ENCODE assay signal across 10 cellular contexts in the genomic region with DNA sequence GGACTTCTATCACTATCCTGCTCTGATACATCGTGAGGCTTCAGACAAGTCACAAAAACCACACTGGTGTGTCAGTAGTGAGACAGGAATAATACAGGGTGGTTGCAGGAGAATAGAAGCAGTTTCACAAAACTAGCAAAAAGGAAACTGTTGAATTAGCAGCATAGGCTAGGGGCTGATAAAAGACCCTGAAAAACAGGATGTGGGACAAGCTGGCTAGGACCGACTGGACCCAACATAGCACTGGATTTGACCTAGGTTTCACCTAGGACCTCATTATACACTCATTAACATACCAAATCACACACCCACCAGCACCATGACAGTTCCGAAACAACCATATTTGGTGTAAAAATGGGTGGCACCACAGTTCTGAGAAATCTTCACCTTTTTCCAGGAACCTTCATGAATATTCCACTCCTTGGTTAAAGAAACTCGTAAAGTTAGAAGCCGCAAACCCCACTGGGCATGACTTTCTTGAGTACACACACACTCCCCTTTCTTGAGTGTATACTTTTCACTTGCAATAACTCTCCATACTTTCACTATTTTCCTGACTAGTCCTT.
DNase-seq lines count a peak whose midpoint lies in the region; ATAC-seq and TF ChIP-seq lines count a peak whose summit lies in the region.
"Had no signal": no experiment of that assay in that cellular context is flagged by ENCODE, and none has a peak within 500 bp of the region (broad histone marks: within the 10 kb centered on the region; RNA-seq: fewer than 3 reads in every experiment).

No MANE protein-coding gene starts in this region.

- CTCF ChIA-PET in CD4-positive, alpha-beta memory T cell (lab: Charles Lee; ENCODE audit: partially characterized antibody), result no interaction called here

- peak; percentile 40 to 70 (median 49) for DNase-seq in CD4-positive, alpha-beta memory T cell
- peak; percentile 90 for DNase-seq in KG1 (lab: John Stamatoyannopoulos, UW)
- DNase-seq in activated naive CD8-positive, alpha-beta T cell treated with anti-CD3 and anti-CD28 coated beads for 36 hours, result peak; percentile 33
- DNase-seq in mucosa of descending colon, result no peak
- no peak for DNase-seq in T1000 (lab: John Stamatoyannopoulos, UW)
- no peak for DNase-seq in smooth muscle cell (lab: John Stamatoyannopoulos, UW; ENCODE audit: unreplicated experiment)
- DNase-seq in DMS53 treated with DMSO at 0.1 percent for 48 hours (lab: John Stamatoyannopoulos, UW; ENCODE audit: unreplicated experiment), result no peak
- DNase-seq: cerebellar nuclear complex, Kasumi-1 had no signal

- H3K27ac Mint-ChIP-seq in CD4-positive, alpha-beta memory T cell, result peak overlapping the region; percentile 68 to 89 (median 83)
- peak overlapping the region; percentile 76 for H3K27ac Mint-ChIP-seq in activated naive CD8-positive, alpha-beta T cell treated with anti-CD3 and anti-CD28 coated beads for 36 hours

- intact Hi-C loops in CD4-positive, alpha-beta memory T cell (cut with micrococcal nuclease), result no loop called here
- intact Hi-C loops in mucosa of descending colon (cut with DNase I, micrococcal nuclease), result no loop called here

- peak overlapping the region in 7 of 8 donors; percentile 21 to 74 (median 63) for H3K4me3 Mint-ChIP-seq in CD4-positive, alpha-beta memory T cell
- H3K4me3 Mint-ChIP-seq in activated naive CD8-positive, alpha-beta T cell treated with anti-CD3 and anti-CD28 coated beads for 36 hours, result no peak overlapping the region

- H3K9ac ChIP-seq in smooth muscle cell (ENCODE audit: low read depth), result no peak overlapping the region

- H3K27me3 Mint-ChIP-seq in CD4-positive, alpha-beta memory T cell, result peaks cover 0 to 2% of the 10 kb centered on the region in 2 donors
- H3K27me3 Mint-ChIP-seq in activated naive CD8-positive, alpha-beta T cell treated with anti-CD3 and anti-CD28 coated beads for 36 hours, result no peaks in the 10 kb centered on the region

- H3K36me3 ChIP-seq in CD4-positive, alpha-beta memory T cell (ENCODE audit: insufficient read depth, low read length), result no peaks in the 10 kb centered on the region
- H3K36me3 ChIP-seq in mucosa of descending colon (ENCODE audit: low read depth), result no peaks in the 10 kb centered on the region
- H3K36me3 ChIP-seq in smooth muscle cell (ENCODE audit: low read depth), result no peaks in the 10 kb centered on the region

- ATAC-seq in GM21526 (IDR thresholded peaks at IDR 0.05; ENCODE audit: low FRiP score, unreplicated experiment), result peak; percentile 51
- no peak for ATAC-seq in mucosa of descending colon

- no peaks in the 10 kb centered on the region for H3K9me3 ChIP-seq in CD4-positive, alpha-beta memory T cell (ENCODE audit: control insufficient read depth in 1 of 2, low read length in 2 of 2)
- H3K9me3 ChIP-seq in mucosa of descending colon (no peaks in the 10 kb centered on the region), smooth muscle cell (replicated peaks; ENCODE audit: low read depth) (no peaks in the 10 kb centered on the region)

- H3K4me2 ChIP-seq in smooth muscle cell, result no peak overlapping the region

- no peaks in the 10 kb centered on the region for H3K36me3 Mint-ChIP-seq in CD4-positive, alpha-beta memory T cell
- H3K36me3 Mint-ChIP-seq in activated naive CD8-positive, alpha-beta T cell treated with anti-CD3 and anti-CD28 coated beads for 36 hours, result no peaks in the 10 kb centered on the region

- H3K4me3 ChIP-seq in CD4-positive, alpha-beta memory T cell (ENCODE audit: low read length in 2 of 2), result no peak overlapping the region
- H3K4me3 ChIP-seq in mucosa of descending colon (no peak overlapping the region), smooth muscle cell (no peak overlapping the region)

- no peaks in the 10 kb centered on the region for H3K79me2 ChIP-seq in smooth muscle cell (ENCODE audit: low read depth)

- peaks cover 6% of the 10 kb centered on the region for H3F3A ChIP-seq in smooth muscle cell (ENCODE audit: low read depth)

- H4K20me1 ChIP-seq in smooth muscle cell (ENCODE audit: low read depth), result no peaks in the 10 kb centered on the region

- TF ChIP-seq CTCF in mucosa of descending colon (IDR thresholded peaks at IDR 0.05) (no peak), smooth muscle cell (IDR thresholded peaks at IDR 0.05; ENCODE audit: borderline replicate concordance, insufficient read depth, poor library complexity, severe bottlenecking) (no peak)

- H2AFZ ChIP-seq in smooth muscle cell (ENCODE audit: low read depth), result no peak overlapping the region

- POLR2A ChIA-PET in CD4-positive, alpha-beta memory T cell (lab: Charles Lee; ENCODE audit: partially characterized antibody), result interaction anchor here (1.0 kb wide), 1 partner anchor 344 kb away, joined by 3 read pairs; no protein-coding TSS in a partner anchor

- 90% methylated on average over 5 of the region's 5 CpGs for WGBS in smooth muscle cell (ENCODE audit: low lambda C conversion rate)

- H3K27ac ChIP-seq in CD4-positive, alpha-beta memory T cell (ENCODE audit: low read depth, low read length), result no peak overlapping the region
- H3K27ac ChIP-seq in smooth muscle cell (ENCODE audit: low read depth), result no peak overlapping the region

- H3K4me1 ChIP-seq in CD4-positive, alpha-beta memory T cell (ENCODE audit: insufficient read depth, low read length), result peaks cover 35% of the 10 kb centered on the region
- H3K4me1 ChIP-seq in mucosa of descending colon (ENCODE audit: low read depth) (no peaks in the 10 kb centered on the region), smooth muscle cell (ENCODE audit: low read depth) (peaks cover 6% of the 10 kb centered on the region)

- H3K9me3 Mint-ChIP-seq in CD4-positive, alpha-beta memory T cell, result peaks cover 0 to 7% (median 0%) of the 10 kb centered on the region in 8 donors
- peaks cover 3% of the 10 kb centered on the region for H3K9me3 Mint-ChIP-seq in activated naive CD8-positive, alpha-beta T cell treated with anti-CD3 and anti-CD28 coated beads for 36 hours

- peaks cover 22 to 56% (median 32%) of the 10 kb centered on the region in 4 donors for H3K4me1 Mint-ChIP-seq in CD4-positive, alpha-beta memory T cell
- H3K4me1 Mint-ChIP-seq in activated naive CD8-positive, alpha-beta T cell treated with anti-CD3 and anti-CD28 coated beads for 36 hours, result peaks cover 30% of the 10 kb centered on the region

- H3K27me3 ChIP-seq in CD4-positive, alpha-beta memory T cell (ENCODE audit: insufficient read depth, low read length), result no peaks in the 10 kb centered on the region
- H3K27me3 ChIP-seq in smooth muscle cell (ENCODE audit: low read depth), result no peaks in the 10 kb centered on the region

Comparison
In these comparisons a context has a peak if more than half of its experiments do, and no peak if none do; other contexts are left out.
1. DNase-seq: peak in CD4-positive, alpha-beta memory T cell (5 of 5), KG1 (single experiment) and activated naive CD8-positive, alpha-beta T cell treated with anti-CD3 and anti-CD28 coated beads for 36 hours (single experiment); none in mucosa of descending colon (0 of 3), T1000 (single experiment), smooth muscle cell (single experiment) and DMS53 treated with DMSO at 0.1 percent for 48 hours (single experiment).